In genomic region chr2:201057715-201058248, GRCh38 we compare ENCODE assay signal across 16 cellular contexts. TPM values are rescaled to one million over a fixed set of nuclear protein-coding genes. Genes with fewer than 3 reads are reported as not detected.
A peak's percentile ranks its signal among the peaks of the same experiment; 100 is the strongest.
DNase-seq lines count a peak whose midpoint lies in the region; ATAC-seq, FAIRE-seq and TF ChIP-seq lines count a peak whose summit lies in the region.
"Had no signal": no experiment of that assay in that cellular context is flagged by ENCODE, and none has a peak within 500 bp of the region (broad histone marks: within the 10 kb centered on the region; RNA-seq: fewer than 3 reads in every experiment).

No MANE protein-coding gene starts in this region.

- no peak for TF ChIP-seq POLR2A in A549 (IDR thresholded peaks at IDR 0.05; ENCODE audit: low read length)

- 87% methylated on average over 4 of the region's 4 CpGs for WGBS in A549 (ENCODE audit: missing lambda C conversion rate)

- H3K4me3 ChIP-seq in A549 (no peak overlapping the region), KMS-11 (IDR thresholded peaks at IDR 0.05; ENCODE audit: insufficient read depth, low read depth, low read length) (no peak overlapping the region), mucosa of rectum (ENCODE audit: low read length in 2 of 2) (no peak overlapping the region)
- H3K4me3 ChIP-seq: esophagus squamous epithelium had no signal

- no peak overlapping the region for H3K4me3 Mint-ChIP-seq in brain
- H3K4me3 Mint-ChIP-seq: activated naive CD8-positive, alpha-beta T cell treated with anti-CD3 and anti-CD28 coated beads, Interleukin-2, amount 10 ng/mL, durations not matched to agents 7 days and 5 days; type B pancreatic cell had no signal

- no peak for FAIRE-seq in A549 (lab: Jason Lieb, UNC)

- no peak for ATAC-seq in A549

- peak overlapping the region; percentile 7; the same call in 1 of the 2 replicates for H3K9ac ChIP-seq in KMS-11
- H3K9ac ChIP-seq in mucosa of rectum (ENCODE audit: low read depth in 1 of 2, low read length in 2 of 2): no peak overlapping the region

- TF ChIP-seq CTCF in A549 (IDR thresholded peaks at IDR 0.05) (no peak), KMS-11 (conservative IDR thresholded peaks at IDR 0.05; ENCODE audit: low read depth, low read length) (no peak), brain (conservative IDR thresholded peaks at IDR 0.05) (no peak)

- DNase-seq in A549 (ENCODE audit: low read depth in 1 of 2, low spot score in 1 of 2) (no peak), NCI-H187 (lab: John Stamatoyannopoulos, UW) (no peak), foreskin melanocyte (no peak), NCI-H1092 treated with DMSO at 0.1 percent for 48 hours (lab: John Stamatoyannopoulos, UW) (no peak), islet precursor cell (no peak)
- DNase-seq: activated CD4-positive, CD25-positive, alpha-beta regulatory T cell; activated naive CD8-positive, alpha-beta T cell treated with anti-CD3 and anti-CD28 coated beads, Interleukin-2, amount 10 ng/mL, durations not matched to agents 7 days and 5 days; DMS 273 treated with DMSO at 0.1 percent for 48 hours; esophagus squamous epithelium; H7; Kasumi-1; NCI-H2107 had no signal

- POLR2A ChIA-PET in A549 (lab: Yijun Ruan, JAX): no interaction called here

- no peaks in the 10 kb centered on the region for H3K27me3 Mint-ChIP-seq in brain
- H3K27me3 Mint-ChIP-seq: activated naive CD8-positive, alpha-beta T cell treated with anti-CD3 and anti-CD28 coated beads, Interleukin-2, amount 10 ng/mL, durations not matched to agents 7 days and 5 days; type B pancreatic cell had no signal

- no peak overlapping the region for H3K4me2 ChIP-seq in A549
- peak overlapping the region; percentile 38 for H3K4me2 ChIP-seq in KMS-11

- H3K9me3 ChIP-seq in A549 (no peaks in the 10 kb centered on the region), mucosa of rectum (ENCODE audit: control insufficient read depth in 2 of 2, low read length in 2 of 2) (no peaks in the 10 kb centered on the region)
- H3K9me3 ChIP-seq: esophagus squamous epithelium had no signal

- H3K4me1 Mint-ChIP-seq in brain: peaks cover 11% of the 10 kb centered on the region

- no peak overlapping the region for H3K27ac ChIP-seq in A549
- peak overlapping the region; percentile 49 for H3K27ac ChIP-seq in KMS-11
- H3K27ac ChIP-seq in mucosa of rectum (ENCODE audit: low read depth in 2 of 2, low read length in 2 of 2): peak overlapping the region; percentile 49 to 52

- H4K20me1 ChIP-seq in KMS-11 (ENCODE audit: insufficient read depth): no peaks in the 10 kb centered on the region

- peaks cover 28% of the 10 kb centered on the region for H3K36me3 Mint-ChIP-seq in brain

- no peak for TF ChIP-seq EP300 in A549 (IDR thresholded peaks at IDR 0.05)

- no peaks in the 10 kb centered on the region for H3K4me1 ChIP-seq in A549
- peaks cover 66% of the 10 kb centered on the region for H3K4me1 ChIP-seq in KMS-11 (ENCODE audit: low read depth, poor library complexity, severe bottlenecking)
- H3K4me1 ChIP-seq in mucosa of rectum (ENCODE audit: control insufficient read depth in 2 of 2, insufficient read depth in 2 of 2, low read length in 2 of 2): peaks cover 3 to 24% of the 10 kb centered on the region in 2 donors

- H3K79me2 ChIP-seq in KMS-11 (ENCODE audit: insufficient read depth, low read depth): peaks cover 93% of the 10 kb centered on the region

- no peak overlapping the region for H2AFZ ChIP-seq in KMS-11 (ENCODE audit: low read depth)

- H3K27me3 ChIP-seq in KMS-11 (ENCODE audit: insufficient read depth, low read depth) (no peaks in the 10 kb centered on the region), mucosa of rectum (ENCODE audit: control insufficient read depth in 2 of 2, insufficient read depth in 2 of 2, low read length in 2 of 2) (no peaks in the 10 kb centered on the region)
- H3K27me3 ChIP-seq: esophagus squamous epithelium had no signal

- H3K27ac Mint-ChIP-seq in brain: peak overlapping the region in 3 of 5 experiments; percentile 3 to 37 (median 35)
- H3K27ac Mint-ChIP-seq: activated naive CD8-positive, alpha-beta T cell treated with anti-CD3 and anti-CD28 coated beads, Interleukin-2, amount 10 ng/mL, durations not matched to agents 7 days and 5 days; type B pancreatic cell had no signal

- CTCF ChIA-PET in A549 (lab: Yijun Ruan, JAX): interaction anchor here (0.8 to 1.7 kb wide), 3 partner anchors 9 to 152 kb away, joined by 3 to 7 read pairs (median 5); no protein-coding TSS in a partner anchor

- no peaks in the 10 kb centered on the region for H3K36me3 ChIP-seq in KMS-11 (ENCODE audit: insufficient read depth)
- H3K36me3 ChIP-seq in mucosa of rectum (ENCODE audit: control insufficient read depth in 2 of 2, insufficient read depth in 2 of 2, low read length in 2 of 2): peaks cover 5% of the 10 kb centered on the region in 2 donors

- no peaks in the 10 kb centered on the region for H3K9me3 Mint-ChIP-seq in brain
- H3K9me3 Mint-ChIP-seq: activated naive CD8-positive, alpha-beta T cell treated with anti-CD3 and anti-CD28 coated beads, Interleukin-2, amount 10 ng/mL, durations not matched to agents 7 days and 5 days; type B pancreatic cell had no signal

- no peak for TF ChIP-seq RAD21 in A549 (conservative IDR thresholded peaks at IDR 0.05 in 1 of 2, IDR thresholded peaks at IDR 0.05 in 1 of 2)

TF ChIP-seq in A549, 52 proteins besides CTCF, POLR2A, EP300 and RAD21:
- TF ChIP-seq, protein P1, sequence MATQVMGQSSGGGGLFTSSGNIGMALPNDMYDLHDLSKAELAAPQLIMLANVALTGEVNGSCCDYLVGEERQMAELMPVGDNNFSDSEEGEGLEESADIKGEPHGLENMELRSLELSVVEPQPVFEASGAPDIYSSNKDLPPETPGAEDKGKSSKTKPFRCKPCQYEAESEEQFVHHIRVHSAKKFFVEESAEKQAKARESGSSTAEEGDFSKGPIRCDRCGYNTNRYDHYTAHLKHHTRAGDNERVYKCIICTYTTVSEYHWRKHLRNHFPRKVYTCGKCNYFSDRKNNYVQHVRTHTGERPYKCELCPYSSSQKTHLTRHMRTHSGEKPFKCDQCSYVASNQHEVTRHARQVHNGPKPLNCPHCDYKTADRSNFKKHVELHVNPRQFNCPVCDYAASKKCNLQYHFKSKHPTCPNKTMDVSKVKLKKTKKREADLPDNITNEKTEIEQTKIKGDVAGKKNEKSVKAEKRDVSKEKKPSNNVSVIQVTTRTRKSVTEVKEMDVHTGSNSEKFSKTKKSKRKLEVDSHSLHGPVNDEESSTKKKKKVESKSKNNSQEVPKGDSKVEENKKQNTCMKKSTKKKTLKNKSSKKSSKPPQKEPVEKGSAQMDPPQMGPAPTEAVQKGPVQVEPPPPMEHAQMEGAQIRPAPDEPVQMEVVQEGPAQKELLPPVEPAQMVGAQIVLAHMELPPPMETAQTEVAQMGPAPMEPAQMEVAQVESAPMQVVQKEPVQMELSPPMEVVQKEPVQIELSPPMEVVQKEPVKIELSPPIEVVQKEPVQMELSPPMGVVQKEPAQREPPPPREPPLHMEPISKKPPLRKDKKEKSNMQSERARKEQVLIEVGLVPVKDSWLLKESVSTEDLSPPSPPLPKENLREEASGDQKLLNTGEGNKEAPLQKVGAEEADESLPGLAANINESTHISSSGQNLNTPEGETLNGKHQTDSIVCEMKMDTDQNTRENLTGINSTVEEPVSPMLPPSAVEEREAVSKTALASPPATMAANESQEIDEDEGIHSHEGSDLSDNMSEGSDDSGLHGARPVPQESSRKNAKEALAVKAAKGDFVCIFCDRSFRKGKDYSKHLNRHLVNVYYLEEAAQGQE (IDR thresholded peaks at IDR 0.05): no peak
- TF ChIP-seq MAFK (IDR thresholded peaks at IDR 0.05; ENCODE audit: partially characterized antibody): peak; percentile 57

RNA-seq across cellular contexts. Expression of gene HYCC2, which starts 13.7 kb away (rescaled TPM):
- polyA plus RNA-seq in A549 (2011; rRNA removed) (5.8 and 7.3 TPM in 2 replicates), A549 (2017; fragmentation: RNase III; extraction: RNeasy Plus Mini Kit Qiagen cat#74134 plus additional on column Dnase treatment) (2.4 to 3.0 TPM (median 2.9 TPM) in 3 replicates), brain (ENCODE audit: insufficient read depth, low read depth, low replicate concordance) (3.0 TPM)
- polyA plus RNA-seq in A549 (2012; cell fraction: cytosol; rRNA removed): 1.0 TPM in 2 replicates
- 0.94 and 1.5 TPM in 2 replicates for polyA plus RNA-seq in A549 (2012; cell fraction: nucleus; rRNA removed)
- 6.4 and 8.1 TPM in 2 replicates for polyA minus RNA-seq in A549 (2011; rRNA and poly(A)+ RNA removed)

RNA-seq across cellular contexts. Expression of gene NDUFB3, which starts 14.0 kb away (rescaled TPM):
- polyA plus RNA-seq in A549 (2011; rRNA removed) (103 and 162 TPM in 2 replicates), A549 (2017; fragmentation: RNase III; extraction: RNeasy Plus Mini Kit Qiagen cat#74134 plus additional on column Dnase treatment) (220 to 232 TPM (median 223 TPM) in 3 replicates), brain (ENCODE audit: insufficient read depth, low read depth, low replicate concordance) (51.3 TPM)
- polyA plus RNA-seq in A549 (2012; cell fraction: cytosol; rRNA removed): 61.3 and 86.3 TPM in 2 replicates
- 12.8 and 25.2 TPM in 2 replicates for polyA plus RNA-seq in A549 (2012; cell fraction: nucleus; rRNA removed)
- polyA minus RNA-seq in A549 (2011; rRNA and poly(A)+ RNA removed): 4.8 and 7.6 TPM in 2 replicates

RNA-seq across cellular contexts. Expression of gene CFLAR, which starts 58.2 kb away (rescaled TPM):
- 64.0 and 89.4 TPM in 2 replicates for polyA plus RNA-seq in A549 (2011; rRNA removed)
- polyA plus RNA-seq in A549 (2012; cell fraction: cytosol; rRNA removed): 41.6 and 47.7 TPM in 2 replicates
- polyA plus RNA-seq in A549 (2012; cell fraction: nucleus; rRNA removed): 44.8 and 63.7 TPM in 2 replicates
- polyA plus RNA-seq in A549 (2017; fragmentation: RNase III; extraction: RNeasy Plus Mini Kit Qiagen cat#74134 plus additional on column Dnase treatment): 56.5 to 64.0 TPM (median 56.5 TPM) in 3 replicates
- 65.7 and 70.3 TPM in 2 replicates for polyA minus RNA-seq in A549 (2011; rRNA and poly(A)+ RNA removed)
- 16.6 TPM for polyA plus RNA-seq in brain (ENCODE audit: insufficient read depth, low read depth, low replicate concordance)

Comparison
In these comparisons a context has a peak if more than half of its experiments do, and no peak if none do; other contexts are left out.
1. H3K27ac ChIP-seq: peak in KMS-11 (single experiment) and mucosa of rectum (2 of 2); none in A549 (0 of 2).